ENCODE assay signal across 23 cellular contexts in the genomic region with DNA sequence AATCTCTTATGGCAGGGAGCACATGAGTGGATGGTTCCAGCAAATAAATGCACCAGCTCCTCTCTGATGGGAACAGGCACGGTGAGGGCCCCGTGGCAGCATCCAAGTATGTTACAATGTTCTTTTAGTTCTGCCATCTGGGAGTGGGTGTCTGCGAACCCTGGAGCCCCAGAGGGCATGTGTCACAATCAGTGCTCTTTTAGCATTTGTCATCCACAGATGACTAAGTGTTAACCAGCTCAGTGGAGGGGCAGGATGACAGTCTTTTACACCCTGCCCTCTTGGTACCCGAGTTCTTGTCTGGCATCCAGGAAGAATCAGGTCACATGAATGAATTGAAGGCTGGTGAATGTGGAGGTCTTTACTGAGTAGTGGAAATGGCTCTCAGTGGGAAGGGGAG.
DNase-seq lines count a peak whose midpoint lies in the region; ATAC-seq, FAIRE-seq and TF ChIP-seq lines count a peak whose summit lies in the region.
"Had no signal": no experiment of that assay in that cellular context is flagged by ENCODE, and none has a peak within 500 bp of the region (broad histone marks: within the 10 kb centered on the region; RNA-seq: fewer than 3 reads in every experiment).

No MANE protein-coding gene starts in this region.

- no peak overlapping the region for H2BK5ac ChIP-seq in neuronal stem cell (ENCODE audit: low read length)

- no peaks in the 10 kb centered on the region for H3K27me3 ChIP-seq in bronchial epithelial cell (ENCODE audit: control insufficient read depth, insufficient read depth, low read length)
- H3K27me3 ChIP-seq in neuronal stem cell (ENCODE audit: control insufficient read depth in 3 of 3, insufficient read depth in 3 of 3, low read depth in 1 of 3, low read length in 3 of 3) = no peaks in the 10 kb centered on the region
- no peaks in the 10 kb centered on the region for H3K27me3 ChIP-seq in lower lobe of right lung (ENCODE audit: low read depth)
- H3K27me3 ChIP-seq: ascending aorta, BE2C, gastroesophageal sphincter, SJSA1, testis had no signal

- no peaks in the 10 kb centered on the region for H3K36me3 ChIP-seq in bronchial epithelial cell (ENCODE audit: control insufficient read depth, insufficient read depth, low read length)
- H3K36me3 ChIP-seq in neuronal stem cell (replicated peaks in 1 of 2; ENCODE audit: control insufficient read depth in 2 of 2, insufficient read depth in 2 of 2, low read length in 2 of 2) = no peaks in the 10 kb centered on the region
- H3K36me3 ChIP-seq in lower lobe of right lung = no peaks in the 10 kb centered on the region
- H3K36me3 ChIP-seq: ascending aorta, BE2C, gastroesophageal sphincter, SJSA1 had no signal

- H3K4me1 ChIP-seq in neuronal stem cell (ENCODE audit: control insufficient read depth in 2 of 2, insufficient read depth in 1 of 2, low read depth in 1 of 2, low read length in 2 of 2) = no peaks in the 10 kb centered on the region
- H3K4me1 ChIP-seq in lower lobe of right lung = no peaks in the 10 kb centered on the region
- H3K4me1 ChIP-seq: ascending aorta, BE2C, gastroesophageal sphincter, SJSA1, testis had no signal

- H3K27me3 Mint-ChIP-seq in nephron progenitor cell (ENCODE audit: low read depth, poor library complexity) = peaks cover 3% of the 10 kb centered on the region
- H3K27me3 Mint-ChIP-seq: activated CD4-positive, alpha-beta T cell treated with anti-CD3 and anti-CD28 coated beads, Interleukin-2, amount 10 ng/mL, durations not matched to agents 24 days and 14 days; activated CD8-positive, alpha-beta memory T cell treated with anti-CD3 and anti-CD28 coated beads, Interleukin-2, amount 10 ng/mL, durations not matched to agents 7 days and 5 days had no signal

- DNase-seq in NCI-H1417 (lab: John Stamatoyannopoulos, UW) (peak in 2 of 3 experiments; percentile 7 to 90), NCI-H1417 treated with DMSO at 0.1 percent for 48 hours (lab: John Stamatoyannopoulos, UW) (no peak), NCI-H2171 treated with DMSO at 0.1 percent for 48 hours (lab: John Stamatoyannopoulos, UW) (peak; percentile 52), bronchial epithelial cell (ENCODE audit: low read depth) (peak; percentile 82), neuronal stem cell (ENCODE audit: low spot score) (no peak), lower lobe of right lung (no peak), nucleus accumbens (lab: John Stamatoyannopoulos, UW) (no peak), nephron progenitor cell (no peak)
- DNase-seq: activated CD4-positive, alpha-beta T cell treated with anti-CD3 and anti-CD28 coated beads, Interleukin-2, amount 10 ng/mL, durations not matched to agents 24 days and 14 days; activated CD8-positive, alpha-beta memory T cell treated with anti-CD3 and anti-CD28 coated beads, Interleukin-2, amount 10 ng/mL, durations not matched to agents 7 days and 5 days; activated naive CD4-positive, alpha-beta T cell treated with anti-CD3 and anti-CD28 coated beads, Interleukin-2, amount 50 U/mL, for 16 hours; BE2C; hypothalamus; NCI-H774; stimulated activated CD4-positive, alpha-beta T cell treated with anti-CD3 and anti-CD28 coated beads, Interleukin-1b, Interleukin-23, amount 100 ng/mL, for 48 hours; testis had no signal

- TF ChIP-seq CTCF in bronchial epithelial cell (IDR thresholded peaks at IDR 0.05; ENCODE audit: insufficient read depth, low read length, severe bottlenecking) (no peak), lower lobe of right lung (IDR thresholded peaks at IDR 0.05) (no peak), nephron progenitor cell (IDR thresholded peaks at IDR 0.05) (no peak)

- peak overlapping the region; percentile 49 for H2AFZ ChIP-seq in neuronal stem cell (ENCODE audit: low read length)

- no peak overlapping the region for H2BK12ac ChIP-seq in neuronal stem cell (ENCODE audit: low read length)

- H3K9me3 ChIP-seq in neuronal stem cell (replicated peaks in 1 of 2; ENCODE audit: control insufficient read depth in 2 of 2, insufficient read depth in 1 of 2, low read depth in 1 of 2, low read length in 2 of 2) (no peaks in the 10 kb centered on the region), lower lobe of right lung (no peaks in the 10 kb centered on the region)
- H3K9me3 ChIP-seq: ascending aorta, BE2C, gastroesophageal sphincter, SJSA1, testis had no signal

- no CpG with 5 or more reads among the region's 4 CpGs for WGBS in neuronal stem cell (ENCODE audit: extremely low coverage in 2 of 2, insufficient read length in 2 of 2, insufficient replicate concordance in 1 of 2), 2 donors

- no peak overlapping the region for H2BK120ac ChIP-seq in neuronal stem cell (ENCODE audit: low read depth, low read length)

- H2BK15ac ChIP-seq in neuronal stem cell (ENCODE audit: low read length) = no peak overlapping the region

- no peak overlapping the region for H3K18ac ChIP-seq in neuronal stem cell (ENCODE audit: low read length)

- H3K9me3 Mint-ChIP-seq in nephron progenitor cell = no peaks in the 10 kb centered on the region

- H2AK5ac ChIP-seq in neuronal stem cell (ENCODE audit: low read depth, low read length) = no peak overlapping the region

- H3K4me3 ChIP-seq in bronchial epithelial cell (ENCODE audit: low read depth, low read length) = no peak overlapping the region
- H3K4me3 ChIP-seq in neuronal stem cell (ENCODE audit: low read length in 2 of 2) = no peak overlapping the region
- H3K4me3 ChIP-seq in lower lobe of right lung = no peak overlapping the region
- H3K4me3 ChIP-seq: ascending aorta, gastroesophageal sphincter, SJSA1, skin epidermis, testis had no signal

- no peaks in the 10 kb centered on the region for H3K79me1 ChIP-seq in neuronal stem cell (ENCODE audit: low read depth, low read length)

- H3K27ac ChIP-seq in neuronal stem cell (replicated peaks; ENCODE audit: low read length) = no peak overlapping the region
- H3K27ac ChIP-seq in lower lobe of right lung = no peak overlapping the region
- H3K27ac ChIP-seq: ascending aorta, gastroesophageal sphincter, HL-60, SJSA1, skin epidermis, testis had no signal

- no peak overlapping the region for H3K27ac Mint-ChIP-seq in nephron progenitor cell
- H3K27ac Mint-ChIP-seq: activated CD4-positive, alpha-beta T cell treated with anti-CD3 and anti-CD28 coated beads, Interleukin-2, amount 10 ng/mL, durations not matched to agents 24 days and 14 days; activated CD8-positive, alpha-beta memory T cell treated with anti-CD3 and anti-CD28 coated beads, Interleukin-2, amount 10 ng/mL, durations not matched to agents 7 days and 5 days; T-helper 1 cell treated with Interleukin-12 subunit alpha and Interleukin-12 subunit beta and Interleukin-4 antibody, amounts not matched to agents 30 μg/mL and 1 μg/mL, for 36 hours had no signal

- H3K4me1 Mint-ChIP-seq in nephron progenitor cell = peaks cover 13% of the 10 kb centered on the region
- H3K4me1 Mint-ChIP-seq: activated CD4-positive, alpha-beta T cell treated with anti-CD3 and anti-CD28 coated beads, Interleukin-2, amount 10 ng/mL, durations not matched to agents 24 days and 14 days; activated CD8-positive, alpha-beta memory T cell treated with anti-CD3 and anti-CD28 coated beads, Interleukin-2, amount 10 ng/mL, durations not matched to agents 7 days and 5 days had no signal

- no peak overlapping the region for H3K4me2 ChIP-seq in neuronal stem cell (ENCODE audit: insufficient read depth, low read length, poor library complexity, severe bottlenecking)

- no peak overlapping the region for H3K4me3 Mint-ChIP-seq in nephron progenitor cell
- H3K4me3 Mint-ChIP-seq: activated CD4-positive, alpha-beta T cell treated with anti-CD3 and anti-CD28 coated beads, Interleukin-2, amount 10 ng/mL, durations not matched to agents 24 days and 14 days; activated CD8-positive, alpha-beta memory T cell treated with anti-CD3 and anti-CD28 coated beads, Interleukin-2, amount 10 ng/mL, durations not matched to agents 7 days and 5 days; T-helper 1 cell treated with Interleukin-12 subunit alpha and Interleukin-12 subunit beta and Interleukin-4 antibody, amounts not matched to agents 30 μg/mL and 1 μg/mL, for 36 hours had no signal

- H3K9ac ChIP-seq in neuronal stem cell (ENCODE audit: low read depth, low read length, poor library complexity) = no peak overlapping the region

- H3K36me3 Mint-ChIP-seq in nephron progenitor cell (ENCODE audit: low read depth) = no peaks in the 10 kb centered on the region
- H3K36me3 Mint-ChIP-seq: activated CD8-positive, alpha-beta memory T cell treated with anti-CD3 and anti-CD28 coated beads, Interleukin-2, amount 10 ng/mL, durations not matched to agents 7 days and 5 days had no signal

- intact Hi-C loops in lower lobe of right lung (cut with DNase I) = no loop called here

- no peak for FAIRE-seq in bronchial epithelial cell (lab: Jason Lieb, UNC)
- FAIRE-seq: A204.1 had no signal

- H3K4ac ChIP-seq in neuronal stem cell (ENCODE audit: low read length) = no peak overlapping the region

- no peak overlapping the region for H4K91ac ChIP-seq in neuronal stem cell (ENCODE audit: low read depth, low read length, poor library complexity)

- H4K8ac ChIP-seq in neuronal stem cell (ENCODE audit: low read depth, low read length) = no peak overlapping the region

- H3K23ac ChIP-seq in neuronal stem cell (ENCODE audit: low read depth, low read length, poor library complexity) = no peak overlapping the region

- no peak for ATAC-seq in lower lobe of right lung
- ATAC-seq: activated CD8-positive, alpha-beta memory T cell treated with anti-CD3 and anti-CD28 coated beads, Interleukin-2, amount 10 ng/mL, durations not matched to agents 7 days and 5 days; gastroesophageal sphincter had no signal

- H3K14ac ChIP-seq in neuronal stem cell (ENCODE audit: low read length) = no peak overlapping the region

Comparison
In these comparisons a context has a peak if more than half of its experiments do, and no peak if none do; other contexts are left out.
1. DNase-seq: peak in NCI-H1417 (2 of 3), NCI-H2171 treated with DMSO at 0.1 percent for 48 hours (single experiment) and bronchial epithelial cell (single experiment); none in NCI-H1417 treated with DMSO at 0.1 percent for 48 hours (single experiment), neuronal stem cell (single experiment), lower lobe of right lung (single experiment), nucleus accumbens (0 of 56) and nephron progenitor cell (single experiment).